ENCODE assay signal across 24 cellular contexts in the genomic region with DNA sequence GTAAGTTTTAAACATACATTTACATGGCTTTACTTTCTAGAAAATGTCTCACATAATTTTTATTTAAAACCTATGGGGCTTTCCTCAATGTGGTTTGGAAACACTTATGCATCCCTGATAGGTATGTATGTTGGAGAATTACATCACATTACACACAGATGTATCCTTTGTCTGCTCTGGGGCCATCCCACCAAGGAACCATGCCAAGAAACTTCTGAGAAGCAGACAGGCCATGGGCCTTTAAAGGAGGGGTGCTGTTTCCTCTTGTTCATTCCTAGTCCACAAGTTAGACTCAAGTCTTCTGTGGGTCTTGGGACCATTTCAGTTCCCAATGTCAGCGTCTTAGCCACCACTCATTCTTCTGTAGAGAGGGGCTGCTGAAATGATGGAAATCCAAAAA.
"Had no signal": no experiment of that assay in that cellular context is flagged by ENCODE, and none has a peak within 500 bp of the region (broad histone marks: within the 10 kb centered on the region; RNA-seq: fewer than 3 reads in every experiment).

No MANE protein-coding gene starts in this region.

- H3K4me3 ChIP-seq: cardiac muscle cell, gastrocnemius medialis, ovary, psoas muscle, right lobe of liver, SK-N-MC, smooth muscle cell, upper lobe of right lung had no signal

- H3K4me1 ChIP-seq: gastrocnemius medialis, psoas muscle, right lobe of liver, upper lobe of right lung had no signal

- H3K36me3 ChIP-seq: cardiac muscle cell, gastrocnemius medialis, ovary, right lobe of liver, upper lobe of right lung had no signal

- H3K9me3 ChIP-seq: gastrocnemius medialis, ovary, psoas muscle, right lobe of liver, upper lobe of right lung had no signal

- H3K4me1 Mint-ChIP-seq: activated naive CD4-positive, alpha-beta T cell treated with anti-CD3 and anti-CD28 coated beads, Interleukin-2, amount 10 ng/mL, durations not matched to agents 7 days and 5 days; activated naive CD8-positive, alpha-beta T cell treated with anti-CD3 and anti-CD28 coated beads, Interleukin-2, amount 50 U/mL, for 24 hours had no signal

- H3K36me3 Mint-ChIP-seq: activated naive CD4-positive, alpha-beta T cell treated with anti-CD3 and anti-CD28 coated beads, Interleukin-2, amount 10 ng/mL, durations not matched to agents 7 days and 5 days; naive thymus-derived CD8-positive, alpha-beta T cell; stimulated activated naive B cell treated with anti-CD40 and anti-IgM and Interleukin-4, amounts not matched to agents 10 μg/mL and 1 μg/mL and 100 μg/mL, for 72 hours had no signal

- H3K4me3 Mint-ChIP-seq: activated CD8-positive, alpha-beta T cell treated with anti-CD3 and anti-CD28 coated beads for 36 hours; activated naive CD4-positive, alpha-beta T cell treated with anti-CD3 and anti-CD28 coated beads, Interleukin-2, amount 10 ng/mL, durations not matched to agents 7 days and 5 days; activated naive CD8-positive, alpha-beta T cell treated with anti-CD3 and anti-CD28 coated beads, Interleukin-2, amount 50 U/mL, for 24 hours; naive thymus-derived CD8-positive, alpha-beta T cell; stimulated activated naive B cell treated with anti-CD40 and anti-IgM and Interleukin-4, amounts not matched to agents 10 μg/mL and 1 μg/mL and 100 μg/mL, for 72 hours had no signal

- DNase-seq: activated CD4-positive, alpha-beta T cell treated with anti-CD3 and anti-CD28 coated beads for 48 hours; activated CD4-positive, CD25-positive, alpha-beta regulatory T cell; activated CD8-positive, alpha-beta T cell treated with anti-CD3 and anti-CD28 coated beads for 36 hours; activated naive CD4-positive, alpha-beta T cell treated with anti-CD3 and anti-CD28 coated beads, Interleukin-2, amount 10 ng/mL, durations not matched to agents 7 days and 5 days; activated naive CD8-positive, alpha-beta T cell treated with anti-CD3 and anti-CD28 coated beads, Interleukin-2, amount 50 U/mL, for 24 hours; activated T-cell treated with anti-CD3 and anti-CD28 coated beads, Interleukin-2, amount 50 U/mL, for 1 hour; anterior cingulate cortex; dermis blood vessel endothelial cell; effector memory CD4-positive, alpha-beta T cell; gastrocnemius medialis; head of caudate nucleus; naive thymus-derived CD8-positive, alpha-beta T cell; ovary; psoas muscle; right lobe of liver; stimulated activated CD4-positive, alpha-beta T cell treated with anti-CD3 and anti-CD28 coated beads, Interleukin-4, amount 100 ng/mL, for 4 hours; stimulated activated naive B cell treated with anti-CD40 and anti-IgM and Interleukin-4, amounts not matched to agents 10 μg/mL and 1 μg/mL and 100 μg/mL, for 72 hours; T-helper 1 cell; T-helper 9 cell; upper lobe of right lung had no signal

- H3K27me3 ChIP-seq: cardiac muscle cell, gastrocnemius medialis, ovary, right lobe of liver, upper lobe of right lung had no signal

- H3K27me3 Mint-ChIP-seq: activated CD8-positive, alpha-beta T cell treated with anti-CD3 and anti-CD28 coated beads for 36 hours; activated naive CD4-positive, alpha-beta T cell treated with anti-CD3 and anti-CD28 coated beads, Interleukin-2, amount 10 ng/mL, durations not matched to agents 7 days and 5 days; activated naive CD8-positive, alpha-beta T cell treated with anti-CD3 and anti-CD28 coated beads, Interleukin-2, amount 50 U/mL, for 24 hours; naive thymus-derived CD8-positive, alpha-beta T cell; stimulated activated naive B cell treated with anti-CD40 and anti-IgM and Interleukin-4, amounts not matched to agents 10 μg/mL and 1 μg/mL and 100 μg/mL, for 72 hours had no signal

- H3K27ac Mint-ChIP-seq: activated CD8-positive, alpha-beta T cell treated with anti-CD3 and anti-CD28 coated beads for 36 hours; activated naive CD4-positive, alpha-beta T cell treated with anti-CD3 and anti-CD28 coated beads, Interleukin-2, amount 10 ng/mL, durations not matched to agents 7 days and 5 days; activated naive CD8-positive, alpha-beta T cell treated with anti-CD3 and anti-CD28 coated beads, Interleukin-2, amount 50 U/mL, for 24 hours; activated T-helper 2 cell treated with anti-CD3 and anti-CD28 coated beads, Interferon-gamma antibody, Interleukin-2, Interleukin-4, amounts not matched to agents 10 μg/mL and 5 μg/mL and 100 μg/mL, durations not matched to agents 14 hours and 24 hours and 36 hours; naive thymus-derived CD8-positive, alpha-beta T cell; stimulated activated naive B cell treated with anti-CD40 and anti-IgM and Interleukin-4, amounts not matched to agents 10 μg/mL and 1 μg/mL and 100 μg/mL, for 72 hours had no signal

- H3K4me2 ChIP-seq: smooth muscle cell had no signal

- H3K9me3 Mint-ChIP-seq: activated CD8-positive, alpha-beta T cell treated with anti-CD3 and anti-CD28 coated beads for 36 hours; activated naive CD4-positive, alpha-beta T cell treated with anti-CD3 and anti-CD28 coated beads, Interleukin-2, amount 10 ng/mL, durations not matched to agents 7 days and 5 days; activated naive CD8-positive, alpha-beta T cell treated with anti-CD3 and anti-CD28 coated beads, Interleukin-2, amount 50 U/mL, for 24 hours; activated T-helper 2 cell treated with anti-CD3 and anti-CD28 coated beads, Interferon-gamma antibody, Interleukin-2, Interleukin-4, amounts not matched to agents 10 μg/mL and 5 μg/mL and 100 μg/mL, durations not matched to agents 14 hours and 24 hours and 36 hours; naive thymus-derived CD8-positive, alpha-beta T cell; stimulated activated naive B cell treated with anti-CD40 and anti-IgM and Interleukin-4, amounts not matched to agents 10 μg/mL and 1 μg/mL and 100 μg/mL, for 72 hours had no signal

- H3K27ac ChIP-seq: cardiac muscle cell, gastrocnemius medialis, ovary, psoas muscle, right lobe of liver, SK-N-MC, upper lobe of right lung had no signal
